20 cellular contexts compared by ENCODE assay signal in the genomic region with DNA sequence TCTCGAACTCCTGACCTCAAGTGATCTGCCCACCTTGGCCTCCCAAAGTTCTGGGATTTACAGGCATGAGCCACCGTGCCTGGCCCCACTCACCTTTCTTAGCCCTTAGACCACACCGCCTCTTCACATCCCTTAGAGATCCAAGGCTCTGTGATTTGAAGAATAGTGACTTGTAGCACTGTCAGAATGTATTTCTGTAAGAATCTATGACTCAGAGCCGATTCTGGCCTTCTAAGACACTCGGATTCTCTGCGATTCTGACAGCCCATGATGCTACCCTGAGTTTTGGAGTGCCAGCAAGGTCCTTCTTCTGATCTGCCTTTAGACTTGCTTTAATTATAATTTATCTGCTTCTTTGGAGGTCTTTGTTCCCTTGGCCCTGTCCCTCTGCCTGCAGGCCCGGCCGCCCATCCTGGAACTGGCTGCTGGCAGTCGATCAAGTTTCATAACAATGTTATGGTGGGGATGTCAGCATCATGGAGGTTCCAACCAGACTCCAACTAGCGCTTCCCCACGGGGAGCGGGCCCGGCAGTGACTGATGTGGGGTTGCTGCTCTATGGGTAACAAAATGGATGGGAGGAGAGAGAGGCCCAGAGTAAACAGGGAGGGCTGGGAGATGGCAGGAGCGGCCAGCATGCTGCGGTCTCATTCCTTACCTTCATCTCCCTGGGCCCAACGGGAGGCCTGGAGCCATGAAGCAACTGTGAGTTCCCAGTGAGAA. TPM values are rescaled to one million over a fixed set of nuclear protein-coding genes. Genes with fewer than 3 reads are reported as not detected.
"Had no signal": no experiment of that assay in that cellular context is flagged by ENCODE, and none has a peak within 500 bp of the region (broad histone marks: within the 10 kb centered on the region; RNA-seq: fewer than 3 reads in every experiment).

No MANE protein-coding gene starts in this region.

- H3K36me3 ChIP-seq: adrenal gland, gastrocnemius medialis, heart right ventricle had no signal

- ATAC-seq: esophagus mucosa, gastrocnemius medialis, heart right ventricle, left lobe of liver, mucosa of descending colon, natural killer cell, psoas muscle, sciatic nerve, T-helper 17 cell had no signal

- H3K4me3 ChIP-seq: adrenal gland, gastrocnemius medialis, heart right ventricle, mucosa of descending colon, psoas muscle had no signal

- H3K27me3 ChIP-seq: adrenal gland, gastrocnemius medialis had no signal

- DNase-seq: activated CD4-positive, CD25-positive, alpha-beta regulatory T cell; activated naive CD4-positive, alpha-beta T cell treated with anti-CD3 and anti-CD28 coated beads, Interleukin-2, amount 50 U/mL, for 16 hours; adrenal gland; cerebellar nuclear complex; dermis blood vessel endothelial cell; gastrocnemius medialis; heart right ventricle; islet precursor cell; mammary epithelial cell; mucosa of descending colon; natural killer cell; psoas muscle; stimulated activated CD4-positive, alpha-beta T cell treated with anti-CD3 and anti-CD28 coated beads, Interleukin-2, amount 100 ng/mL, for 24 hours; stimulated activated naive CD4-positive, alpha-beta T cell; substantia nigra; T-helper 17 cell had no signal

- H3K9me3 ChIP-seq: adrenal gland, gastrocnemius medialis, mucosa of descending colon, psoas muscle had no signal

- H3K27ac ChIP-seq: adrenal gland, gastrocnemius medialis, heart right ventricle, psoas muscle had no signal

RNA-seq across cellular contexts. Expression of a gene that starts 55.8 kb away (rescaled TPM):
- total RNA-seq: activated T-helper 2 cell treated with anti-CD3 and anti-CD28 coated beads, Interferon-gamma antibody, Interleukin-2, Interleukin-4, amounts not matched to agents 10 μg/mL and 5 μg/mL and 100 μg/mL, durations not matched to agents 14 hours and 24 hours and 36 hours; left lobe of liver had no signal
